In genomic region chr10:94212876-94213595, GRCh38 we compare ENCODE assay signal across 14 cellular contexts.
DNase-seq lines count a peak whose midpoint lies in the region; TF ChIP-seq lines count a peak whose summit lies in the region.
"Had no signal": no experiment of that assay in that cellular context is flagged by ENCODE, and none has a peak within 500 bp of the region (broad histone marks: within the 10 kb centered on the region; RNA-seq: fewer than 3 reads in every experiment).

No MANE protein-coding gene starts in this region.

- H3K36me3 ChIP-seq in Caco-2 (ENCODE audit: control insufficient read depth, insufficient read depth, low read length) (peaks cover 3% of the 10 kb centered on the region), right atrium auricular region (no peaks in the 10 kb centered on the region), sigmoid colon (no peaks in the 10 kb centered on the region)
- H3K36me3 ChIP-seq: upper lobe of right lung had no signal

- CTCF ChIA-PET in Caco-2 (lab: Charles Lee) = no interaction called here

- no peaks in the 10 kb centered on the region for H3K36me3 Mint-ChIP-seq in Caco-2 (ENCODE audit: insufficient read depth, unreplicated experiment)
- H3K36me3 Mint-ChIP-seq in immature natural killer cell = no peaks in the 10 kb centered on the region
- H3K36me3 Mint-ChIP-seq: activated naive CD4-positive, alpha-beta T cell treated with anti-CD3 and anti-CD28 coated beads, Interleukin-2, amount 50 U/mL, for 72 hours had no signal

- H3K9me3 Mint-ChIP-seq in Caco-2 (ENCODE audit: unreplicated experiment) (no peaks in the 10 kb centered on the region), immature natural killer cell (no peaks in the 10 kb centered on the region)
- H3K9me3 Mint-ChIP-seq: activated naive CD4-positive, alpha-beta T cell treated with anti-CD3 and anti-CD28 coated beads, Interleukin-2, amount 50 U/mL, for 72 hours; dendritic cell treated with granulocyte-macrophage colony-stimulating factor and Interleukin-4, amounts not matched to agents 40 ng/mL and 50 ng/mL, for 4 days had no signal

- H3K27me3 ChIP-seq in Caco-2 (replicated peaks; ENCODE audit: control insufficient read depth, insufficient read depth, low read length) = no peaks in the 10 kb centered on the region
- no peaks in the 10 kb centered on the region for H3K27me3 ChIP-seq in right atrium auricular region
- H3K27me3 ChIP-seq in sigmoid colon = no peaks in the 10 kb centered on the region
- H3K27me3 ChIP-seq: upper lobe of right lung had no signal

- DNase-seq in Caco-2 (no peak), astrocyte of the hippocampus (ENCODE audit: low read depth, low spot score) (peak; percentile 21), right atrium auricular region (ENCODE audit: low spot score) (peak; percentile 67), sigmoid colon (peak; percentile 69), amniotic stem cell (lab: John Stamatoyannopoulos, UW) (no peak), HuH-7 (ENCODE audit: low spot score) (no peak), immature natural killer cell (no peak), NCI-H1930 (lab: John Stamatoyannopoulos, UW) (no peak)
- DNase-seq: activated CD8-positive, alpha-beta memory T cell treated with anti-CD3 and anti-CD28 coated beads, Interleukin-2, amount 50 U/mL, for 48 hours; DMS53; SK-N-SH; upper lobe of right lung had no signal

- WGBS in sigmoid colon, 2 donors = 87 to 90% methylated on average over 3 of the region's 3 CpGs

- POLR2A ChIA-PET in Caco-2 (lab: Charles Lee) = no interaction called here

- no peak for TF ChIP-seq POLR2A in sigmoid colon (IDR thresholded peaks at IDR 0.05)

- no peak overlapping the region for H3K4me3 Mint-ChIP-seq in Caco-2 (ENCODE audit: unreplicated experiment)
- no peak overlapping the region for H3K4me3 Mint-ChIP-seq in immature natural killer cell
- H3K4me3 Mint-ChIP-seq: dendritic cell treated with granulocyte-macrophage colony-stimulating factor and Interleukin-4, amounts not matched to agents 40 ng/mL and 50 ng/mL, for 4 days had no signal

- TF ChIP-seq EP300 in sigmoid colon (IDR thresholded peaks at IDR 0.05) = no peak

- H3K27me3 Mint-ChIP-seq in Caco-2 (ENCODE audit: insufficient read depth, unreplicated experiment) (no peaks in the 10 kb centered on the region), immature natural killer cell (ENCODE audit: low read depth in 3 of 3) (peaks cover 2 to 10% (median 8%) of the 10 kb centered on the region in 3 donors)

- no TSS peak for BruUV-seq in Caco-2 (replicated peaks; lab: Mats Ljungman, UMichigan)

- no peaks in the 10 kb centered on the region for H3K4me1 ChIP-seq in Caco-2
- H3K4me1 ChIP-seq in right atrium auricular region = peaks cover 0 to 24% of the 10 kb centered on the region in 2 donors
- peaks cover 0 to 16% (median 14%) of the 10 kb centered on the region in 4 donors for H3K4me1 ChIP-seq in sigmoid colon

- H3K27ac Mint-ChIP-seq in Caco-2 (ENCODE audit: unreplicated experiment) (peak overlapping the region; percentile 51), immature natural killer cell (no peak overlapping the region)
- H3K27ac Mint-ChIP-seq: activated naive CD4-positive, alpha-beta T cell treated with anti-CD3 and anti-CD28 coated beads, Interleukin-2, amount 50 U/mL, for 72 hours; dendritic cell treated with granulocyte-macrophage colony-stimulating factor and Interleukin-4, amounts not matched to agents 40 ng/mL and 50 ng/mL, for 4 days had no signal

- H3K9me3 ChIP-seq in Caco-2 = no peaks in the 10 kb centered on the region
- no peaks in the 10 kb centered on the region for H3K9me3 ChIP-seq in right atrium auricular region
- H3K9me3 ChIP-seq in sigmoid colon = no peaks in the 10 kb centered on the region
- H3K9me3 ChIP-seq: SK-N-SH, upper lobe of right lung had no signal

- intact Hi-C loops in Caco-2 (cut with micrococcal nuclease; ENCODE audit: unreplicated experiment) = loop anchor here (5.0 kb wide), 1 partner anchor 136 kb away; no protein-coding TSS in a partner anchor
- intact Hi-C loops in sigmoid colon (cut with DNase I) = no loop called here

- H3K4me1 Mint-ChIP-seq in Caco-2 (ENCODE audit: low read depth, unreplicated experiment) = peaks cover 6% of the 10 kb centered on the region
- H3K4me1 Mint-ChIP-seq in immature natural killer cell = no peaks in the 10 kb centered on the region

- TF ChIP-seq CTCF in Caco-2 (IDR thresholded peaks at IDR 0.05; ENCODE audit: insufficient read depth in 1 of 2, low read depth in 1 of 2, low read length in 1 of 2, severe bottlenecking in 1 of 2, unreplicated experiment in 1 of 2) = no peak
- TF ChIP-seq CTCF in right atrium auricular region (IDR thresholded peaks at IDR 0.05) = no peak
- TF ChIP-seq CTCF in sigmoid colon (IDR thresholded peaks at IDR 0.05) = no peak

- no peak overlapping the region for H3K27ac ChIP-seq in right atrium auricular region
- H3K27ac ChIP-seq in sigmoid colon = peak overlapping the region in 2 of 4 donors; percentile 9 to 63
- H3K27ac ChIP-seq: upper lobe of right lung had no signal

- H3K4me3 ChIP-seq in Caco-2 (ENCODE audit: low read depth, low read length) = no peak overlapping the region
- no peak overlapping the region for H3K4me3 ChIP-seq in right atrium auricular region
- H3K4me3 ChIP-seq in sigmoid colon = no peak overlapping the region
- H3K4me3 ChIP-seq: upper lobe of right lung had no signal

Comparison
In these comparisons a context has a peak if more than half of its experiments do, and no peak if none do; other contexts are left out.
1. DNase-seq: peak in astrocyte of the hippocampus (single experiment), right atrium auricular region (single experiment) and sigmoid colon (single experiment); none in Caco-2 (0 of 2), amniotic stem cell (single experiment), HuH-7 (single experiment), immature natural killer cell (0 of 3) and NCI-H1930 (0 of 2).